Comparison of ENCODE assay signal across 19 cellular contexts in genomic region chr1:181640959-181641358, GRCh38.
A peak's percentile ranks its signal among the peaks of the same experiment; 100 is the strongest.
DNase-seq lines count a peak whose midpoint lies in the region; ATAC-seq, FAIRE-seq and TF ChIP-seq lines count a peak whose summit lies in the region.
"Had no signal": no experiment of that assay in that cellular context is flagged by ENCODE, and none has a peak within 500 bp of the region (broad histone marks: within the 10 kb centered on the region; RNA-seq: fewer than 3 reads in every experiment).

No MANE protein-coding gene starts in this region.

- RAD21 ChIA-PET in GM12878 (lab: Charles Lee; ENCODE audit: unreplicated experiment) = no interaction called here

- no peaks in the 10 kb centered on the region for H3K4me1 ChIP-seq in GM12878 (ENCODE audit: control insufficient read depth, insufficient read depth, low read length)
- H3K4me1 ChIP-seq: BLaER1 treated with 17β-estradiol and CSF1 and Interleukin-3, amounts not matched to agents 10 nM and 100 nM had no signal

- TF ChIP-seq CTCF in GM12865 (IDR thresholded peaks at IDR 0.05; ENCODE audit: insufficient read depth, low read depth, low read length, missing control alignments) = no peak
- no peak for TF ChIP-seq CTCF in GM12878 (IDR thresholded peaks at IDR 0.05 in 2 of 3, conservative IDR thresholded peaks at IDR 0.05 in 1 of 3; ENCODE audit: control insufficient read depth in 2 of 3, extremely low read depth in 1 of 3, insufficient read depth in 1 of 3, low read depth in 3 of 3, low read length in 3 of 3)

- no peak overlapping the region for H2AFZ ChIP-seq in GM12878 (ENCODE audit: control insufficient read depth, low read depth, low read length)

- DNase-seq in DMS79 treated with DMSO at 0.1 percent for 48 hours (lab: John Stamatoyannopoulos, UW) = peak; percentile 32
- no peak for DNase-seq in DMS79 (lab: John Stamatoyannopoulos, UW)
- DNase-seq in GM12865 (ENCODE audit: low read depth) = peak; percentile 10
- peak; percentile 87 for DNase-seq in NCI-H187 treated with DMSO at 0.1 percent for 48 hours (lab: John Stamatoyannopoulos, UW)
- DNase-seq in GM12878 (ENCODE audit: low read depth, low spot score) = no peak
- DNase-seq in NCI-H446 (lab: John Stamatoyannopoulos, UW) = no peak
- DNase-seq in NCI-H146 treated with DMSO at 0.1 percent for 48 hours (lab: John Stamatoyannopoulos, UW; ENCODE audit: unreplicated experiment) = no peak
- DNase-seq: CD4-positive, alpha-beta T cell; NCI-H1048; NCI-H1694; NCI-H2081 treated with DMSO at 0.1 percent for 48 hours; NCI-H524 treated with DMSO at 0.1 percent for 48 hours; SHP77 treated with DMSO at 0.1 percent for 48 hours; T-helper 1 cell had no signal

- CTCF ChIA-PET in GM12878 (lab: Yijun Ruan, JAX) = no interaction called here

- H3K9me3 ChIP-seq in GM12878 (replicated peaks; ENCODE audit: control insufficient read depth, insufficient read depth, low read length) = no peaks in the 10 kb centered on the region

- no peaks in the 10 kb centered on the region for H3K27me3 ChIP-seq in GM12878 (replicated peaks in 1 of 2; ENCODE audit: control insufficient read depth in 2 of 2, insufficient read depth in 2 of 2, low read length in 1 of 2)
- H3K27me3 ChIP-seq: BLaER1 treated with 17β-estradiol and CSF1 and Interleukin-3, amounts not matched to agents 10 nM and 100 nM had no signal

- H3K27ac ChIP-seq in GM12878 (ENCODE audit: control insufficient read depth, insufficient read depth) = no peak overlapping the region
- H3K27ac ChIP-seq: BLaER1 treated with 17β-estradiol and CSF1 and Interleukin-3, amounts not matched to agents 10 nM and 100 nM had no signal

- FAIRE-seq in GM12878 (lab: Jason Lieb, UNC) = no peak
- FAIRE-seq: G401.6, GM12891 had no signal

- TF ChIP-seq RAD21 in GM12878 (IDR thresholded peaks at IDR 0.05; ENCODE audit: insufficient read depth, low read depth, low read length) = no peak

- SMC1A ChIA-PET in GM12878 (lab: Charles Lee; ENCODE audit: uncharacterized antibody, unreplicated experiment) = no interaction called here

- BruUV-seq in GM12878 (replicated peaks; lab: Mats Ljungman, UMichigan) = no TSS peak

- H4K20me1 ChIP-seq in GM12878 (ENCODE audit: control insufficient read depth, insufficient read depth) = no peaks in the 10 kb centered on the region
- H4K20me1 ChIP-seq: BLaER1 treated with 17β-estradiol and CSF1 and Interleukin-3, amounts not matched to agents 10 nM and 100 nM had no signal

- H3K36me3 ChIP-seq in GM12878 (ENCODE audit: control insufficient read depth in 2 of 2, insufficient read depth in 2 of 2, low read length in 1 of 2) = peaks cover 0 to under 1% of the 10 kb centered on the region in 2 experiments; a peak in 3 of 4 replicates
- H3K36me3 ChIP-seq: BLaER1 treated with 17β-estradiol and CSF1 and Interleukin-3, amounts not matched to agents 10 nM and 100 nM had no signal

- no peak for TF ChIP-seq POLR2A in GM12878 (IDR thresholded peaks at IDR 0.05; ENCODE audit: low read depth, low read length)

- WGBS in GM12878 (ENCODE audit: insufficient coverage, insufficient replicate concordance, low lambda C conversion rate, missing lambda C conversion rate) = 37% methylated on average over 3 of the region's 3 CpGs

- peak; percentile 64 for ATAC-seq in GM12878
- ATAC-seq: HCT116, Panc1 had no signal

- no peak for TF ChIP-seq EP300 in GM12878 (IDR thresholded peaks at IDR 0.05; ENCODE audit: borderline replicate concordance in 1 of 2, control insufficient read depth in 1 of 2, low read depth in 2 of 2, low read length in 2 of 2)

- H3K9ac ChIP-seq in GM12878 (ENCODE audit: control insufficient read depth, insufficient read depth, low read length) = no peak overlapping the region
- H3K9ac ChIP-seq: BLaER1 treated with 17β-estradiol and CSF1 and Interleukin-3, amounts not matched to agents 10 nM and 100 nM had no signal

- intact Hi-C loops in GM12878 (cut with micrococcal nuclease; ENCODE audit: unreplicated experiment) = no loop called here

- no peaks in the 10 kb centered on the region for H3K79me2 ChIP-seq in GM12878 (ENCODE audit: control insufficient read depth, insufficient read depth, low read length)

- POLR2A ChIA-PET in GM12878 (lab: Charles Lee) = no interaction called here

- in situ Hi-C loops in GM12878 (cut with MboI) = no loop called here

- H3K4me2 ChIP-seq in GM12878 (ENCODE audit: control insufficient read depth, insufficient read depth) = no peak overlapping the region
- H3K4me2 ChIP-seq: BLaER1 treated with 17β-estradiol and CSF1 and Interleukin-3, amounts not matched to agents 10 nM and 100 nM had no signal

- no peak overlapping the region for H3K4me3 ChIP-seq in GM12865 (ENCODE audit: low read depth, low read length)
- no peak overlapping the region for H3K4me3 ChIP-seq in GM12878
- H3K4me3 ChIP-seq: BLaER1 treated with 17β-estradiol and CSF1 and Interleukin-3, amounts not matched to agents 10 nM and 100 nM had no signal

TF ChIP-seq in GM12878, 131 proteins besides CTCF, POLR2A, EP300 and RAD21:
- TF ChIP-seq CBX5 (IDR thresholded peaks at IDR 0.05; ENCODE audit: low read depth) (no peak), MTA2 (IDR thresholded peaks at IDR 0.05; ENCODE audit: low read depth) (peak; percentile 36; the same call in 1 of the 2 replicates)
TF ChIP-seq in GM12878: peak in this region for 1.

Comparison
In these comparisons a context has a peak if more than half of its experiments do, and no peak if none do; other contexts are left out.
1. DNase-seq: peak in DMS79 treated with DMSO at 0.1 percent for 48 hours (single experiment), GM12865 (single experiment) and NCI-H187 treated with DMSO at 0.1 percent for 48 hours (single experiment); none in DMS79 (single experiment), GM12878 (single experiment), NCI-H446 (0 of 2) and NCI-H146 treated with DMSO at 0.1 percent for 48 hours (single experiment).